13 cellular contexts compared by ENCODE assay signal in the genomic region with DNA sequence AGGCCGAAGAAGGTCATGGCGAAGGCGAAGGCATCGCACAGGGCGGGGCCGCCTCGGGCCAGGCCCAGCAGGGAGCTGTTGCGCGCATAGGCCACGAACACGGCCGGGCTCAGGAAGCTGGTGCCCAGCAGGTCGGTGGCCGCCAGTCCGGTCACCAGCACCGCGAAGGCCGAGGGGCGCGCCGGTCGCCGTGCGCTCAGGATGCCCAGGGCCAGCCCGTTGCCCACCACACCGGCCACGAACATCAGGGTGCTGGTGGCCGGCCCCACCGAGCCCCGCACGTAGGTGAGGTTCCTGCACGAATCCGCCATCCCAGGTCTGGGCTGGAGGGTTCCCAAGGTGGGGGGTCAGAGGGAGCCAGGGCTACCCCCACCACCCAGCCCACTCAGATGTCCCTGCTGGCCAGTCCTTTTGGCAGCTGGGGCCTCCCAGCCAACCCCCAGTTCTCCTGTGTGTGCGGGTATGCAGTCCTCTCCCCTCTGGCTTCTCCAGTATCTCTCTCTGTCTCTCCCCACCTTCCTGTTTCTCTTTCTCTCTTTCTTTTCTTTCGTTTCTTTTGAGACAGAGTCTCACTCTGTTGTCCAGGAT. TPM values are rescaled to one million over a fixed set of nuclear protein-coding genes. Genes with fewer than 3 reads are reported as not detected.
DNase-seq lines count a peak whose midpoint lies in the region; ATAC-seq and TF ChIP-seq lines count a peak whose summit lies in the region.
"Had no signal": no experiment of that assay in that cellular context is flagged by ENCODE, and none has a peak within 500 bp of the region (broad histone marks: within the 10 kb centered on the region; RNA-seq: fewer than 3 reads in every experiment).

No MANE protein-coding gene starts in this region.

- no peak for TF ChIP-seq POLR2A in vagina (IDR thresholded peaks at IDR 0.05)

- peaks cover 24% of the 10 kb centered on the region for H3K36me3 Mint-ChIP-seq in activated naive CD8-positive, alpha-beta T cell treated with anti-CD3 and anti-CD28 coated beads, Interleukin-2, amount 50 U/mL, for 24 hours (ENCODE audit: low read depth)

- TF ChIP-seq CTCF in left ventricle myocardium inferior (IDR thresholded peaks at IDR 0.05; ENCODE audit: borderline replicate concordance) (no peak), vagina (IDR thresholded peaks at IDR 0.05) (no peak)

- ATAC-seq in Right ventricle myocardium superior (ENCODE audit: poor library complexity) (no peak), GM18498 (IDR thresholded peaks at IDR 0.05; ENCODE audit: unreplicated experiment) (no peak)
- no peak for ATAC-seq in activated naive CD8-positive, alpha-beta T cell treated with anti-CD3 and anti-CD28 coated beads, Interleukin-2, amount 50 U/mL, for 24 hours

- peak overlapping the region; percentile 98 for H3K4me3 Mint-ChIP-seq in activated naive CD8-positive, alpha-beta T cell treated with anti-CD3 and anti-CD28 coated beads, Interleukin-2, amount 50 U/mL, for 24 hours

- H3K4me3 ChIP-seq in left ventricle myocardium inferior (peak overlapping the region; percentile 55), mononuclear cell (ENCODE audit: low read length) (peak overlapping the region; percentile 25), vagina (peak overlapping the region; percentile 17 to 27)
- H3K4me3 ChIP-seq: SK-N-MC had no signal

- H3K27ac Mint-ChIP-seq in activated naive CD8-positive, alpha-beta T cell treated with anti-CD3 and anti-CD28 coated beads, Interleukin-2, amount 50 U/mL, for 24 hours: peak overlapping the region; percentile 98

- intact Hi-C loops in left ventricle myocardium inferior (cut with micrococcal nuclease) (no loop called here), Right ventricle myocardium superior (cut with DNase I) (no loop called here), vagina (cut with DNase I) (no loop called here)

- H3K36me3 ChIP-seq in left ventricle myocardium inferior: no peaks in the 10 kb centered on the region
- no peaks in the 10 kb centered on the region for H3K36me3 ChIP-seq in vagina

- H3K27ac ChIP-seq in left ventricle myocardium inferior (replicated peaks) (peak overlapping the region; percentile 85), vagina (peak overlapping the region; percentile 87)
- H3K27ac ChIP-seq: SK-N-MC had no signal

- no peaks in the 10 kb centered on the region for H3K9me3 Mint-ChIP-seq in activated naive CD8-positive, alpha-beta T cell treated with anti-CD3 and anti-CD28 coated beads, Interleukin-2, amount 50 U/mL, for 24 hours

- no peaks in the 10 kb centered on the region for H3K9me3 ChIP-seq in left ventricle myocardium inferior (replicated peaks)
- no peaks in the 10 kb centered on the region for H3K9me3 ChIP-seq in mononuclear cell (ENCODE audit: low read depth, low read length)
- no peaks in the 10 kb centered on the region for H3K9me3 ChIP-seq in vagina

- H3K4me1 ChIP-seq in left ventricle myocardium inferior (peaks cover 74% of the 10 kb centered on the region), mononuclear cell (ENCODE audit: insufficient read depth, low read length) (peaks cover 74% of the 10 kb centered on the region), vagina (peaks cover 42% of the 10 kb centered on the region)

- no peaks in the 10 kb centered on the region for H3K27me3 Mint-ChIP-seq in activated naive CD8-positive, alpha-beta T cell treated with anti-CD3 and anti-CD28 coated beads, Interleukin-2, amount 50 U/mL, for 24 hours

- H3K27me3 ChIP-seq in left ventricle myocardium inferior (ENCODE audit: low read depth): no peaks in the 10 kb centered on the region
- H3K27me3 ChIP-seq in mononuclear cell (ENCODE audit: insufficient read depth, low read length): no peaks in the 10 kb centered on the region
- H3K27me3 ChIP-seq in vagina: no peaks in the 10 kb centered on the region

- H3K4me1 Mint-ChIP-seq in activated naive CD8-positive, alpha-beta T cell treated with anti-CD3 and anti-CD28 coated beads, Interleukin-2, amount 50 U/mL, for 24 hours: peaks cover 70% of the 10 kb centered on the region

- no peak for DNase-seq in left ventricle myocardium inferior
- no peak for DNase-seq in Right ventricle myocardium superior
- no peak for DNase-seq in activated naive CD8-positive, alpha-beta T cell treated with anti-CD3 and anti-CD28 coated beads, Interleukin-2, amount 50 U/mL, for 24 hours
- DNase-seq in vagina (ENCODE audit: extremely low spot score in 2 of 2): no peak
- no peak for DNase-seq in NCI-H1092 treated with DMSO at 0.1 percent for 48 hours (lab: John Stamatoyannopoulos, UW)
- DNase-seq in stimulated activated CD8-positive, alpha-beta memory T cell treated with anti-CD3 and anti-CD28 coated beads, Interleukin-4, amount 100 ng/mL, for 48 hours: no peak
- DNase-seq: Calu3, KBM-7, midbrain, NCI-H446 treated with DMSO at 0.1 percent for 48 hours had no signal

RNA-seq across cellular contexts. Expression of a gene that starts 0.9 kb away (rescaled TPM):
- 3.7 TPM for total RNA-seq in left ventricle myocardium inferior
- total RNA-seq in Right ventricle myocardium superior: 2.6 TPM
- total RNA-seq in mononuclear cell: 5.8 TPM
- total RNA-seq in vagina: 10.8 TPM
- total RNA-seq: Calu3 had no signal

RNA-seq across cellular contexts. Expression of a gene that starts 12.0 kb away (rescaled TPM):
- total RNA-seq in left ventricle myocardium inferior (not detected), Right ventricle myocardium superior (not detected), mononuclear cell (not detected), vagina (not detected)
- total RNA-seq: Calu3 had no signal

RNA-seq across cellular contexts. Expression of a gene that starts 22.9 kb away (rescaled TPM):
- total RNA-seq in left ventricle myocardium inferior: 294 TPM
- 326 TPM for total RNA-seq in Right ventricle myocardium superior
- total RNA-seq in mononuclear cell: 199 TPM
- total RNA-seq in vagina: 105 TPM

RNA-seq across cellular contexts. Expression of a gene that starts 37.0 kb away (rescaled TPM):
- total RNA-seq in left ventricle myocardium inferior: 18.3 TPM
- 15.2 TPM for total RNA-seq in Right ventricle myocardium superior
- total RNA-seq in mononuclear cell: 0.63 TPM
- total RNA-seq in vagina: 13.8 TPM
- total RNA-seq: Calu3 had no signal
